Comparison of ENCODE assay signal across 10 cellular contexts in genomic region chr10:72186633-72187330, GRCh38. TPM values are rescaled to one million over a fixed set of nuclear protein-coding genes. Genes with fewer than 3 reads are reported as not detected.
A peak's percentile ranks its signal among the peaks of the same experiment; 100 is the strongest.
DNase-seq lines count a peak whose midpoint lies in the region; ATAC-seq and TF ChIP-seq lines count a peak whose summit lies in the region.
"Had no signal": no experiment of that assay in that cellular context is flagged by ENCODE, and none has a peak within 500 bp of the region (broad histone marks: within the 10 kb centered on the region; RNA-seq: fewer than 3 reads in every experiment).

No MANE protein-coding gene starts in this region.

- H3K27ac ChIP-seq in OCI-LY1 (ENCODE audit: low read depth, low read length, poor library complexity, severe bottlenecking) (no peak overlapping the region), dorsolateral prefrontal cortex (peak overlapping the region in 55 of 59 donors; percentile 9 to 96 (median 70)), lung (ENCODE audit: low read depth in 1 of 2, low read length in 1 of 2) (peak overlapping the region; percentile 70 to 84), thoracic aorta (peak overlapping the region; percentile 27 to 47), PC-9 (no peak overlapping the region)

- TF ChIP-seq CTCF in OCI-LY1 (IDR thresholded peaks at IDR 0.05; ENCODE audit: low read length), result no peak
- TF ChIP-seq CTCF in dorsolateral prefrontal cortex (IDR thresholded peaks at IDR 0.05 in 54 of 56, conservative IDR thresholded peaks at IDR 0.05 in 2 of 56; ENCODE audit: low read depth in 1 of 56, partially characterized antibody in 56 of 56), result no peak
- TF ChIP-seq CTCF in lung (IDR thresholded peaks at IDR 0.05; ENCODE audit: control extremely low read depth, extremely low read depth), result no peak
- no peak for TF ChIP-seq CTCF in thoracic aorta (IDR thresholded peaks at IDR 0.05)
- no peak for TF ChIP-seq CTCF in PC-9 (conservative IDR thresholded peaks at IDR 0.05)

- peaks cover 6% of the 10 kb centered on the region; the same call in 1 of the 2 replicates for H3K9me3 ChIP-seq in OCI-LY1 (ENCODE audit: low read length)
- H3K9me3 ChIP-seq in lung (ENCODE audit: control insufficient read depth in 2 of 2, insufficient read depth in 1 of 2, low read length in 1 of 2), result no peaks in the 10 kb centered on the region
- no peaks in the 10 kb centered on the region for H3K9me3 ChIP-seq in thoracic aorta
- peaks cover 9% of the 10 kb centered on the region for H3K9me3 ChIP-seq in PC-9 (ENCODE audit: insufficient read depth, low read depth)

- peak overlapping the region; percentile 2; the same call in 1 of the 2 replicates for H3K4me2 ChIP-seq in OCI-LY1 (ENCODE audit: low read length)
- no peak overlapping the region for H3K4me2 ChIP-seq in PC-9

- DNase-seq in dorsolateral prefrontal cortex (peak in 1 of 10 donors; percentile 16), lung (ENCODE audit: low spot score) (no peak), thoracic aorta (ENCODE audit: low spot score) (no peak), PC-9 (no peak), NCI-H2171 (lab: John Stamatoyannopoulos, UW) (no peak)
- no peak for DNase-seq in central memory CD4-positive, alpha-beta T cell
- DNase-seq: activated naive CD4-positive, alpha-beta T cell treated with anti-CD3 and anti-CD28 coated beads for 36 hours; NCI-H1092 treated with DMSO at 0.1 percent for 48 hours had no signal

- H3K4me3 ChIP-seq in OCI-LY1 (ENCODE audit: low read depth, low read length, poor library complexity, severe bottlenecking) (no peak overlapping the region), dorsolateral prefrontal cortex (peak overlapping the region in 28 of 59 donors; percentile 1 to 38 (median 16)), lung (no peak overlapping the region), thoracic aorta (peak overlapping the region; percentile 9), PC-9 (no peak overlapping the region)

- ATAC-seq in lung (ENCODE audit: insufficient read depth, low FRiP score) (peak; percentile 75), thoracic aorta (ENCODE audit: insufficient number of reproducible peaks, low FRiP score, low read depth) (no peak), GM18870 (IDR thresholded peaks at IDR 0.05; ENCODE audit: unreplicated experiment) (no peak)

- intact Hi-C loops in dorsolateral prefrontal cortex (cut with DNase I) (no loop called here), PC-9 (cut with micrococcal nuclease; ENCODE audit: unreplicated experiment) (no loop called here)

- H3F3A ChIP-seq in OCI-LY1 (ENCODE audit: insufficient read depth, low read length) (no peaks in the 10 kb centered on the region), PC-9 (ENCODE audit: insufficient read depth, low read depth) (no peaks in the 10 kb centered on the region; the same call in 1 of the 2 replicates)

- no TSS peak for BruUV-seq in PC-9 (replicated peaks; lab: Mats Ljungman, UMichigan)

- H3K9ac ChIP-seq in OCI-LY1 (ENCODE audit: low read length), result no peak overlapping the region

- H2AFZ ChIP-seq in OCI-LY1 (ENCODE audit: low read length), result no peak overlapping the region
- no peak overlapping the region for H2AFZ ChIP-seq in PC-9

- H3K27me3 ChIP-seq in OCI-LY1 (ENCODE audit: insufficient read depth, low read length) (no peaks in the 10 kb centered on the region), dorsolateral prefrontal cortex (no peaks in the 10 kb centered on the region), lung (ENCODE audit: control insufficient read depth, insufficient read depth) (no peaks in the 10 kb centered on the region), thoracic aorta (replicated peaks; ENCODE audit: insufficient read depth) (no peaks in the 10 kb centered on the region), PC-9 (ENCODE audit: insufficient read depth, low read depth) (no peaks in the 10 kb centered on the region)

- POLR2A ChIA-PET in PC-9 (lab: Charles Lee; ENCODE audit: unreplicated experiment), result interaction anchor here (0.8 kb wide), 1 partner anchor 15 kb away, joined by 15 read pairs; no protein-coding TSS in a partner anchor

- WGBS in lung, 2 donors, result 42 to 43% methylated on average over 8 to 9 of the region's 9 CpGs

- H3K36me3 ChIP-seq in OCI-LY1 (ENCODE audit: insufficient read depth, low read length), result peaks cover 34% of the 10 kb centered on the region
- peaks cover 0 to 4% of the 10 kb centered on the region in 2 donors for H3K36me3 ChIP-seq in lung (ENCODE audit: control insufficient read depth in 2 of 2, insufficient read depth in 2 of 2, low read length in 2 of 2)
- H3K36me3 ChIP-seq in thoracic aorta, result peaks cover 3% of the 10 kb centered on the region
- H3K36me3 ChIP-seq in PC-9 (ENCODE audit: low read depth), result peaks cover 27% of the 10 kb centered on the region

- no peaks in the 10 kb centered on the region for H4K20me1 ChIP-seq in OCI-LY1 (ENCODE audit: insufficient read depth, low read length)
- H4K20me1 ChIP-seq in PC-9 (ENCODE audit: insufficient read depth), result no peaks in the 10 kb centered on the region

- H3K9me2 ChIP-seq in OCI-LY1 (ENCODE audit: low read depth, low read length), result no peaks in the 10 kb centered on the region
- H3K9me2 ChIP-seq in PC-9 (ENCODE audit: insufficient read depth), result no peaks in the 10 kb centered on the region

- H3K79me2 ChIP-seq in OCI-LY1 (ENCODE audit: insufficient read depth, low read length) (no peaks in the 10 kb centered on the region), PC-9 (ENCODE audit: low read depth) (no peaks in the 10 kb centered on the region)

- H3K4me1 ChIP-seq in OCI-LY1 (ENCODE audit: insufficient read depth, low read length, severe bottlenecking) (peaks cover 5% of the 10 kb centered on the region), lung (ENCODE audit: control insufficient read depth in 2 of 2, insufficient read depth in 2 of 2, low read length in 2 of 2) (peaks cover 0 to 5% of the 10 kb centered on the region in 2 donors), thoracic aorta (ENCODE audit: control insufficient read depth in 1 of 2, low read depth in 2 of 2) (peaks cover 0 to 3% of the 10 kb centered on the region in 2 donors), PC-9 (replicated peaks; ENCODE audit: insufficient read depth) (no peaks in the 10 kb centered on the region)

- CTCF ChIA-PET in PC-9 (lab: Charles Lee), result interaction anchor here (0.7 to 1.0 kb wide), 2 partner anchors 139 to 145 kb away, joined by 4 to 7 read pairs; no protein-coding TSS in a partner anchor

RNA-seq across cellular contexts. Expression of gene ANAPC16, which starts 29.0 kb away (rescaled TPM):
- total RNA-seq in dorsolateral prefrontal cortex (10 to 100 TPM; 27.8 to 74.8 (median 40.9) TPM), lung (10 to 100 TPM; 67.9 to 94.0 TPM), thoracic aorta (10 to 100 TPM; 44.0 to 46.7 TPM), PC-9 (2021) (142 and 171 TPM in 2 replicates)
- 100 to 1,000 TPM in 1 of 2 donors, 10 to 100 TPM in 1; 88.9 to 138 TPM for polyA plus RNA-seq in lung

RNA-seq across cellular contexts. Expression of gene ASCC1, which starts 29.3 kb away (rescaled TPM):
- total RNA-seq in dorsolateral prefrontal cortex (10 to 100 TPM; 22.8 to 68.2 (median 40.7) TPM), lung (10 to 100 TPM; 28.9 to 29.9 TPM), thoracic aorta (10 to 100 TPM; 15.2 to 30.3 TPM), PC-9 (2021) (108 and 129 TPM in 2 replicates)
- 10 to 100 TPM in 1 of 2 donors, 1 to 10 TPM in 1; 9.0 to 19.4 TPM for polyA plus RNA-seq in lung

Comparison
In these comparisons a context has a peak if more than half of its experiments do, and no peak if none do; other contexts are left out.
1. H3K27ac ChIP-seq: peak in dorsolateral prefrontal cortex (55 of 59), lung (2 of 2) and thoracic aorta (2 of 2); none in OCI-LY1 (single experiment) and PC-9 (single experiment).